ENCODE assay signal across 1 cellular context in the genomic region with DNA sequence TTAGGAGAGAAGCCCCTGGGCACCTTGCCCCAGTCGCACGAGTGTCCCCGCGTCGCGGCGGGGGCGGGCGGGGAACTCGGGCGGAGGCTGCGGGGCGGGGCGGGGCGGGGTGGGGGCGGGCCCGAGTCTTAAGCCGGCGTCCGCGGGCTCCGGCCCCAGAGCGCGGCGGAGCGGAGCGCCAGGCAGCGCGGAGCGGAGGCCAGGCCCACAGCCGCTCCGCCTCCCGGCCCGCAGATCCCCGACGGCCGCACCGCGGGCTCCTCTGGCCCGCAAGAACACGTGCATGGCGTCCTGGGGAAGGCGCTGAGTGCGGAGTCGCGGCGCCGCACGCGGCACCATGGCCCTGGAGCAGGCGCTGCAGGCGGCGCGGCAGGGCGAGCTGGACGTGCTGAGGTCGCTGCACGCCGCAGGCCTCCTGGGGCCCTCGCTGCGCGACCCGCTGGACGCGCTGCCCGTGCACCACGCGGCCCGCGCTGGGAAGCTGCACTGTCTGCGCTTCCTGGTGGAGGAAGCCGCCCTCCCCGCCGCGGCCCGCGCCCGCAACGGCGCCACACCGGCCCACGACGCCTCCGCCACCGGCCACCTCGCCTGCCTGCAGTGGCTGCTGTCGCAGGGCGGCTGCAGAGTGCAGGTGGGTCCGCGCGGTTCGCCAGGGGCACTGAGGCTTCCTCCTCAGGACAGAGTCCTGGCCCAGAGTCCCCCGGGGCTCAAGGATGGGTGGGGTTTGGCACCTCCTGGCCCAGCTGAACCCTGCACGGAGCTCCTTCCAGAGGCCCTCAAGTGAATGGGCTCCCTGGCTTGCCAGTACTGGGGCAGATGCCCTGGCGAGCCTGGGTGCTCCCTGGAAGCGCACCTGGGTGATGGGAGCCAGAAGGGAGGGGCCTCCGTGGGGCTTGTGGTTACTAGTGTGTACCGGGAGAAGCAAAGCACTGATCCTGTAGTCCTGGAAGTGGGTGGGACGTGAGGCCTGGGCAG.
TF ChIP-seq lines count a peak whose summit lies in the region.

A gene with protein sequence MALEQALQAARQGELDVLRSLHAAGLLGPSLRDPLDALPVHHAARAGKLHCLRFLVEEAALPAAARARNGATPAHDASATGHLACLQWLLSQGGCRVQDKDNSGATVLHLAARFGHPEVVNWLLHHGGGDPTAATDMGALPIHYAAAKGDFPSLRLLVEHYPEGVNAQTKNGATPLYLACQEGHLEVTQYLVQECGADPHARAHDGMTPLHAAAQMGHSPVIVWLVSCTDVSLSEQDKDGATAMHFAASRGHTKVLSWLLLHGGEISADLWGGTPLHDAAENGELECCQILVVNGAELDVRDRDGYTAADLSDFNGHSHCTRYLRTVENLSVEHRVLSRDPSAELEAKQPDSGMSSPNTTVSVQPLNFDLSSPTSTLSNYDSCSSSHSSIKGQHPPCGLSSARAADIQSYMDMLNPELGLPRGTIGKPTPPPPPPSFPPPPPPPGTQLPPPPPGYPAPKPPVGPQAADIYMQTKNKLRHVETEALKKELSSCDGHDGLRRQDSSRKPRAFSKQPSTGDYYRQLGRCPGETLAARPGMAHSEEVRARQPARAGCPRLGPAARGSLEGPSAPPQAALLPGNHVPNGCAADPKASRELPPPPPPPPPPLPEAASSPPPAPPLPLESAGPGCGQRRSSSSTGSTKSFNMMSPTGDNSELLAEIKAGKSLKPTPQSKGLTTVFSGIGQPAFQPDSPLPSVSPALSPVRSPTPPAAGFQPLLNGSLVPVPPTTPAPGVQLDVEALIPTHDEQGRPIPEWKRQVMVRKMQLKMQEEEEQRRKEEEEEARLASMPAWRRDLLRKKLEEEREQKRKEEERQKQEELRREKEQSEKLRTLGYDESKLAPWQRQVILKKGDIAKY (plus strand): TSS at position 158 of the 975 bp plus-strand sequence. CDS start 180 bp downstream, at position 338.

TF ChIP-seq in Ishikawa, 13 proteins besides CTCF, POLR2A, EP300 and RAD21 (continued from another document):
- peak; percentile 23; the same call in 1 of the 2 replicates for TF ChIP-seq NFIC (IDR thresholded peaks at IDR 0.05)
